In the genomic region with DNA sequence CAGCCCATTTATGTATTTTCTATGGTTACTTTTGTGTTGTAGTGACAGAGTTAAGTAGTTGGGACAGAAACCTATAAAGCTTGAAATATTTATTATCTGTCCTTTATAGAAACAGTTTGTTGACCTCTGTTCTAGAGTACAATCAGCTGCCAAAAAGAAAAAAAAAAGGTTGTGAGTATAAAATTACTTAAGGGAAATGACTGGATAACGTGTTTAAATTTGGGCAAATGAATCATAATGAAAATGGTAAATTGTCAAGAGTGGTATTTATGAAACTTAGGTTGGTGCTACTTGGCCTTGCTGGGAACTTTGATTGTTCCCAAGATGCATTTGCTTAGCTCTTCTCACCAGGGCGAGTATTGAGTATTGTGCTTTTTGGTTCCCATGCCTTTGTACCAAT, we compare ENCODE assay signal across 20 cellular contexts.
DNase-seq lines count a peak whose midpoint lies in the region; ATAC-seq and TF ChIP-seq lines count a peak whose summit lies in the region.
"Had no signal": no experiment of that assay in that cellular context is flagged by ENCODE, and none has a peak within 500 bp of the region (broad histone marks: within the 10 kb centered on the region; RNA-seq: fewer than 3 reads in every experiment).

No MANE protein-coding gene starts in this region.

- in situ Hi-C loops in transverse colon (cut with MboI; ENCODE audit: low pct_ligation_motif_present in 1 of 4, low pct_unique_long_range_greater_than_20kb in 1 of 4, low sequenced_read_pairs in 3 of 4) = no loop called here

- no peaks in the 10 kb centered on the region for H3K9me3 ChIP-seq in transverse colon
- H3K9me3 ChIP-seq: right atrium auricular region, tibial artery had no signal

- no peak for TF ChIP-seq EP300 in transverse colon (IDR thresholded peaks at IDR 0.05; ENCODE audit: low read depth)

- H3K4me1 ChIP-seq in transverse colon = no peaks in the 10 kb centered on the region
- H3K4me1 ChIP-seq: right atrium auricular region, tibial artery had no signal

- TF ChIP-seq CTCF in dorsolateral prefrontal cortex (IDR thresholded peaks at IDR 0.05 in 54 of 56, conservative IDR thresholded peaks at IDR 0.05 in 2 of 56; ENCODE audit: low read depth in 1 of 56, partially characterized antibody in 56 of 56) (no peak), transverse colon (IDR thresholded peaks at IDR 0.05) (no peak), endothelial cell (IDR thresholded peaks at IDR 0.05; ENCODE audit: unreplicated experiment) (no peak)

- WGBS in transverse colon (ENCODE audit: low coverage in 1 of 2), 2 donors = 51 to 56% methylated on average over 2 of the region's 2 CpGs

- DNase-seq in fibroblast of gingiva (ENCODE audit: low read depth) (peak; percentile 73), dorsolateral prefrontal cortex (no peak), transverse colon (no peak), endothelial cell (ENCODE audit: low spot score) (no peak), DMS79 treated with DMSO at 0.1 percent for 48 hours (lab: John Stamatoyannopoulos, UW) (no peak)
- DNase-seq: activated CD4-positive, alpha-beta T cell treated with anti-CD3 and anti-CD28 coated beads, Interleukin-2, amount 50 U/mL, for 1 hour; COR-L47; NCI-H1092; NCI-H2081 treated with DMSO at 0.1 percent for 48 hours; NCI-H510A treated with DMSO at 0.1 percent for 48 hours; occipital lobe; tibial artery had no signal

- TF ChIP-seq POLR2A in transverse colon (IDR thresholded peaks at IDR 0.05) = no peak

- no peak overlapping the region for H3K27ac Mint-ChIP-seq in endothelial cell (ENCODE audit: unreplicated experiment)

- H3K27me3 ChIP-seq in dorsolateral prefrontal cortex (no peaks in the 10 kb centered on the region), transverse colon (no peaks in the 10 kb centered on the region)
- H3K27me3 ChIP-seq: cardiac muscle cell, right atrium auricular region, tibial artery had no signal

- no peak overlapping the region for H3K4me3 Mint-ChIP-seq in endothelial cell (ENCODE audit: unreplicated experiment)

- H3K36me3 Mint-ChIP-seq in endothelial cell (ENCODE audit: low read depth, unreplicated experiment) = no peaks in the 10 kb centered on the region

- intact Hi-C loops in dorsolateral prefrontal cortex (cut with DNase I) = no loop called here
- intact Hi-C loops in transverse colon (cut with DNase I; ENCODE audit: low total_unique reads) = no loop called here

- H3K4me1 Mint-ChIP-seq in endothelial cell (ENCODE audit: unreplicated experiment) = no peaks in the 10 kb centered on the region

- ATAC-seq in GM18508 (IDR thresholded peaks at IDR 0.05; ENCODE audit: insufficient read depth, unreplicated experiment) = peak; percentile 51
- peak; percentile 53 for ATAC-seq in GM18907 (IDR thresholded peaks at IDR 0.05; ENCODE audit: unreplicated experiment)
- ATAC-seq in HG03442 (IDR thresholded peaks at IDR 0.05; ENCODE audit: unreplicated experiment) = peak; percentile 57
- ATAC-seq: esophagus mucosa, Right ventricle myocardium inferior had no signal

- H3K36me3 ChIP-seq in transverse colon = no peaks in the 10 kb centered on the region
- H3K36me3 ChIP-seq: cardiac muscle cell, right atrium auricular region, tibial artery had no signal

- H3K27ac ChIP-seq in dorsolateral prefrontal cortex = no peak overlapping the region
- no peak overlapping the region for H3K27ac ChIP-seq in transverse colon
- H3K27ac ChIP-seq: cardiac muscle cell, HL-60, right atrium auricular region, tibial artery had no signal

- H3K4me3 ChIP-seq in dorsolateral prefrontal cortex (no peak overlapping the region), transverse colon (no peak overlapping the region)
- H3K4me3 ChIP-seq: cardiac muscle cell, right atrium auricular region, tibial artery had no signal

- H3K27me3 Mint-ChIP-seq in endothelial cell (ENCODE audit: unreplicated experiment) = peaks cover 2% of the 10 kb centered on the region

- no peaks in the 10 kb centered on the region for H3K9me3 Mint-ChIP-seq in endothelial cell (ENCODE audit: unreplicated experiment)
